Comparison of ENCODE assay signal across 8 cellular contexts in the genomic region with DNA sequence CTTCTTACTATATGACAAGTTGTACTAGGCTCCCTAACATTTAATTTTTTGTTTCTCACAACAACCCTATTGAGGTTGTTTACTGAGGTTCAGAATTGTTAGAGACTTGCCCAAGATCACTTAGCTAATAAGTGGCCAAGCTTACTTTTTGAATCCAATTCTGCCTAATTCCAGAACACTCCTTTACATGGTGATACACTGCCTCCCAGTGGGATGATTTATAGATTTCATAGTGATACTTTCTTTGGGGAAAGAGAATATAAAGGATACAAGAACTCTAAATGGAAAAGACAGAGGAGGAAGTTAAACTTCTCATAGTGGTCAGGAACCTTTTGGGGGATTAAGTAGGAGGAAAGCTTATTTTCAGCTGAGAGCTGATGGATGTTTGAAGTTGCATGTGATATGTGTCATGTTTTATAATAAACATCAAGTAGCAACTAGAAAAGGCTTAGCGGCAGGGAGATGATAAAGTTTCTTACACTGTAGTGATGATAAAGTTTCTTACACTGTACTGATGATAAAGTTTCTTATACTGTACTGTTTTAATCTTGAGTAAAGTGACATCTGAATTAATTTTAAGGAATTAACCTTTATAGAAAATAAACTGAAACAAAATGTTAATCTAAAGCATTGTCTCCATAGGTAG. TPM values are rescaled to one million over a fixed set of nuclear protein-coding genes. Genes with fewer than 3 reads are reported as not detected.
DNase-seq lines count a peak whose midpoint lies in the region; ATAC-seq and TF ChIP-seq lines count a peak whose summit lies in the region.

No MANE protein-coding gene starts in this region.

- H3K27me3 Mint-ChIP-seq in activated naive CD8-positive, alpha-beta T cell = no peaks in the 10 kb centered on the region
- no peaks in the 10 kb centered on the region for H3K27me3 Mint-ChIP-seq in activated naive CD8-positive, alpha-beta T cell treated with anti-CD3 and anti-CD28 coated beads, Interleukin-2, amount 50 U/mL, for 24 hours

- no peaks in the 10 kb centered on the region for H3K9me3 Mint-ChIP-seq in activated naive CD8-positive, alpha-beta T cell (ENCODE audit: low read depth)
- H3K9me3 Mint-ChIP-seq in activated naive CD8-positive, alpha-beta T cell treated with anti-CD3 and anti-CD28 coated beads, Interleukin-2, amount 50 U/mL, for 24 hours = no peaks in the 10 kb centered on the region

- ATAC-seq in activated naive CD8-positive, alpha-beta T cell treated with anti-CD3 and anti-CD28 coated beads, Interleukin-2, amount 50 U/mL, for 24 hours = no peak
- ATAC-seq in GM18870 (IDR thresholded peaks at IDR 0.05; ENCODE audit: unreplicated experiment) (no peak), GM21529 (IDR thresholded peaks at IDR 0.05; ENCODE audit: unreplicated experiment) (no peak)

- no peak overlapping the region for H3K4me3 ChIP-seq in fibroblast of mammary gland (ENCODE audit: control insufficient read depth, low read depth, low read length)

- no peaks in the 10 kb centered on the region for H3K36me3 Mint-ChIP-seq in activated naive CD8-positive, alpha-beta T cell
- H3K36me3 Mint-ChIP-seq in activated naive CD8-positive, alpha-beta T cell treated with anti-CD3 and anti-CD28 coated beads, Interleukin-2, amount 50 U/mL, for 24 hours (ENCODE audit: low read depth) = peaks cover 2% of the 10 kb centered on the region

- H3K4me1 Mint-ChIP-seq in activated naive CD8-positive, alpha-beta T cell (ENCODE audit: low read depth) = peaks cover 48% of the 10 kb centered on the region
- H3K4me1 Mint-ChIP-seq in activated naive CD8-positive, alpha-beta T cell treated with anti-CD3 and anti-CD28 coated beads, Interleukin-2, amount 50 U/mL, for 24 hours = peaks cover 62% of the 10 kb centered on the region

- H3K27ac Mint-ChIP-seq in activated naive CD8-positive, alpha-beta T cell = peak overlapping the region; percentile 50
- H3K27ac Mint-ChIP-seq in activated naive CD8-positive, alpha-beta T cell treated with anti-CD3 and anti-CD28 coated beads, Interleukin-2, amount 50 U/mL, for 24 hours = no peak overlapping the region

- TF ChIP-seq CTCF in fibroblast of mammary gland (conservative IDR thresholded peaks at IDR 0.05; ENCODE audit: control insufficient read depth, insufficient read depth, low read depth, low read length) = peak; percentile 30

- DNase-seq in activated naive CD8-positive, alpha-beta T cell treated with anti-CD3 and anti-CD28 coated beads, Interleukin-2, amount 50 U/mL, for 24 hours = no peak
- DNase-seq in RPMI7951 (ENCODE audit: low read depth) (peak; percentile 31), fibroblast of mammary gland (ENCODE audit: low read depth) (peak; percentile 58), superior temporal gyrus (ENCODE audit: extremely low spot score) (peak; percentile 38), HPDE6-E6E7 (ENCODE audit: extremely low spot score) (no peak)

- H3K4me3 Mint-ChIP-seq in activated naive CD8-positive, alpha-beta T cell = peak overlapping the region; percentile 63
- H3K4me3 Mint-ChIP-seq in activated naive CD8-positive, alpha-beta T cell treated with anti-CD3 and anti-CD28 coated beads, Interleukin-2, amount 50 U/mL, for 24 hours = no peak overlapping the region

RNA-seq across cellular contexts. Expression of gene STAG2, which starts 15.3 kb away (rescaled TPM):
- total RNA-seq in RPMI7951 (2014; rRNA removed; shearing (Covaris generic)) = 53.1 and 58.0 TPM in 2 replicates

Comparison
In these comparisons a context has a peak if more than half of its experiments do, and no peak if none do; other contexts are left out.
1. DNase-seq: peak in RPMI7951 (single experiment), fibroblast of mammary gland (single experiment) and superior temporal gyrus (single experiment); none in activated naive CD8-positive, alpha-beta T cell treated with anti-CD3 and anti-CD28 coated beads, Interleukin-2, amount 50 U/mL, for 24 hours (single experiment) and HPDE6-E6E7 (single experiment).